22 cellular contexts compared by ENCODE assay signal in genomic region chr2:55802067-55802466, GRCh38.
DNase-seq lines count a peak whose midpoint lies in the region; ATAC-seq and TF ChIP-seq lines count a peak whose summit lies in the region.
"Had no signal": no experiment of that assay in that cellular context is flagged by ENCODE, and none has a peak within 500 bp of the region (broad histone marks: within the 10 kb centered on the region; RNA-seq: fewer than 3 reads in every experiment).

No MANE protein-coding gene starts in this region.

- peaks cover 0 to 9% (median 0%) of the 10 kb centered on the region in 12 donors for H3K4me1 ChIP-seq in heart left ventricle
- H3K4me1 ChIP-seq: Caco-2 had no signal

- no peaks in the 10 kb centered on the region for H3K9me3 ChIP-seq in heart left ventricle
- H3K9me3 ChIP-seq: A549, Caco-2 had no signal

- peaks cover 37% of the 10 kb centered on the region for H3K4me1 Mint-ChIP-seq in glutamatergic neuron (ENCODE audit: low read depth, unreplicated experiment)
- H3K4me1 Mint-ChIP-seq: B cell had no signal

- no peaks in the 10 kb centered on the region for H3K27me3 Mint-ChIP-seq in glutamatergic neuron (ENCODE audit: unreplicated experiment)

- H3K27me3 ChIP-seq in heart left ventricle, result no peaks in the 10 kb centered on the region
- H3K27me3 ChIP-seq: BLaER1 treated with 17β-estradiol and CSF1 and Interleukin-3, amounts not matched to agents 10 nM and 100 nM had no signal

- 73 to 96% (median 79%) methylated on average over 2 of the region's 2 CpGs for WGBS in heart left ventricle, 4 donors

- no peaks in the 10 kb centered on the region for H3K36me3 Mint-ChIP-seq in glutamatergic neuron (ENCODE audit: unreplicated experiment)
- H3K36me3 Mint-ChIP-seq: CD8-positive, alpha-beta T cell had no signal

- TF ChIP-seq CTCF in glutamatergic neuron (IDR thresholded peaks at IDR 0.05; ENCODE audit: partially characterized antibody, unreplicated experiment) (no peak), heart left ventricle (IDR thresholded peaks at IDR 0.05) (no peak)

- H3K4me3 Mint-ChIP-seq in glutamatergic neuron (ENCODE audit: unreplicated experiment), result no peak overlapping the region
- H3K4me3 Mint-ChIP-seq: B cell; CD4-positive, alpha-beta T cell; CD8-positive, alpha-beta T cell had no signal

- intact Hi-C loops in heart left ventricle (cut with DNase I), result loop anchor here in 1 of 10 donors (10.0 kb wide), 1 partner anchor 83 kb away; no protein-coding TSS in a partner anchor

- H3K27ac Mint-ChIP-seq in glutamatergic neuron (ENCODE audit: unreplicated experiment), result peak overlapping the region; percentile 8
- H3K27ac Mint-ChIP-seq: B cell; CD4-positive, alpha-beta T cell; CD8-positive, alpha-beta T cell had no signal

- no peaks in the 10 kb centered on the region for H3K36me3 ChIP-seq in heart left ventricle
- H3K36me3 ChIP-seq: BLaER1 treated with 17β-estradiol and CSF1 and Interleukin-3, amounts not matched to agents 10 nM and 100 nM had no signal

- no peak overlapping the region for H3K4me3 ChIP-seq in heart left ventricle
- H3K4me3 ChIP-seq: A549; BLaER1 treated with 17β-estradiol and CSF1 and Interleukin-3, amounts not matched to agents 10 nM and 100 nM; GM12878 had no signal

- ATAC-seq in heart left ventricle, result no peak
- ATAC-seq: CD8-positive, alpha-beta T cell; GM12878 had no signal

- DNase-seq in DMS 273 (lab: John Stamatoyannopoulos, UW; ENCODE audit: unreplicated experiment) (peak; percentile 43), DMS 273 treated with DMSO at 0.1 percent for 48 hours (lab: John Stamatoyannopoulos, UW) (no peak), glutamatergic neuron (no peak), RKO (ENCODE audit: low spot score) (no peak), heart left ventricle (no peak)
- DNase-seq: AML-193; Caco-2; Calu3; CD4-positive, alpha-beta T cell; CD8-positive, alpha-beta T cell; DMS153; DMS53; DMS79; DND-41; EL; GDM1 had no signal

- no peak for TF ChIP-seq POLR2A in heart left ventricle (IDR thresholded peaks at IDR 0.05)

- H3K9me3 Mint-ChIP-seq in glutamatergic neuron (ENCODE audit: unreplicated experiment), result no peaks in the 10 kb centered on the region
- H3K9me3 Mint-ChIP-seq: CD4-positive, alpha-beta T cell; CD8-positive, alpha-beta T cell had no signal

- H3K27ac ChIP-seq in heart left ventricle, result no peak overlapping the region
- H3K27ac ChIP-seq: 22Rv1; BLaER1 treated with 17β-estradiol and CSF1 and Interleukin-3, amounts not matched to agents 10 nM and 100 nM; C4-2B had no signal
